Comparison of ENCODE assay signal across 15 cellular contexts in genomic region chr14:102822311-102822863, GRCh38. TPM values are rescaled to one million over a fixed set of nuclear protein-coding genes. Genes with fewer than 3 reads are reported as not detected.
DNase-seq lines count a peak whose midpoint lies in the region; ATAC-seq and TF ChIP-seq lines count a peak whose summit lies in the region.
"Had no signal": no experiment of that assay in that cellular context is flagged by ENCODE, and none has a peak within 500 bp of the region (broad histone marks: within the 10 kb centered on the region; RNA-seq: fewer than 3 reads in every experiment).

No MANE protein-coding gene starts in this region.

- H3K9me2 ChIP-seq in Karpas-422 (replicated peaks; ENCODE audit: insufficient read depth, low read length): no peaks in the 10 kb centered on the region

- H3K4me3 ChIP-seq in GM06990 (replicated peaks; ENCODE audit: low read depth, low read length) (peak overlapping the region; percentile 26), Karpas-422 (ENCODE audit: low read length) (no peak overlapping the region)
- H3K4me3 ChIP-seq: BLaER1 had no signal

- H3K27ac ChIP-seq in Karpas-422 (ENCODE audit: low read length) (peak overlapping the region; percentile 83), RWPE1 (no peak overlapping the region)
- H3K27ac ChIP-seq: BLaER1, parathyroid adenoma had no signal

- TF ChIP-seq CTCF in GM06990 (IDR thresholded peaks at IDR 0.05; ENCODE audit: insufficient read depth, low read length, poor library complexity, severe bottlenecking): no peak
- no peak for TF ChIP-seq CTCF in RWPE1 (conservative IDR thresholded peaks at IDR 0.05; ENCODE audit: low read depth)

- H3K27me3 ChIP-seq in GM06990 (replicated peaks; ENCODE audit: control insufficient read depth, insufficient read depth, low read length) (no peaks in the 10 kb centered on the region), Karpas-422 (ENCODE audit: low read length) (no peaks in the 10 kb centered on the region)
- H3K27me3 ChIP-seq: BLaER1 had no signal

- DNase-seq in GM06990 (ENCODE audit: extremely low read depth, insufficient read length) (peak; percentile 74), Karpas-422 (no peak), G401 (ENCODE audit: low spot score) (no peak), RWPE1 (ENCODE audit: low spot score) (no peak)
- DNase-seq in activated T-helper 9 cell treated with anti-CD3 and anti-CD28 coated beads, Interleukin-2, amount 50 U/mL, for 16 hours (ENCODE audit: low read depth): peak; percentile 25
- DNase-seq in stimulated activated CD4-positive, alpha-beta T cell treated with anti-CD3 and anti-CD28 coated beads, Interleukin-4, amount 100 ng/mL, for 1 hour: peak; percentile 43
- DNase-seq: GF-D8, islet precursor cell, NCI-H1092, RPMI8226, T-helper 9 cell had no signal

- in situ Hi-C loops in G401 (cut with HindIII; ENCODE audit: low sequenced_read_pairs): no loop called here

- peak overlapping the region; percentile 5; the same call in 1 of the 2 replicates for H3K9ac ChIP-seq in Karpas-422 (ENCODE audit: low read length)
- H3K9ac ChIP-seq: BLaER1, parathyroid adenoma had no signal

- H3K36me3 ChIP-seq in GM06990 (ENCODE audit: control insufficient read depth, insufficient read depth, low read length): peaks cover 8% of the 10 kb centered on the region
- H3K36me3 ChIP-seq in Karpas-422 (ENCODE audit: insufficient read depth, low read length): 0 out of 2 replicates have a peak, but pooled peaks cover 3% of the 10 kb centered on the region

- peaks cover 95% of the 10 kb centered on the region for H3K4me1 ChIP-seq in Karpas-422 (ENCODE audit: low read length)

- H4K20me1 ChIP-seq in Karpas-422 (ENCODE audit: insufficient read depth, low read depth, low read length): peaks cover 42% of the 10 kb centered on the region; the same call in 1 of the 2 replicates

- peaks cover 98% of the 10 kb centered on the region for H3K79me2 ChIP-seq in Karpas-422 (ENCODE audit: low read length)

- H3K4me2 ChIP-seq in Karpas-422 (ENCODE audit: low read depth, low read length, poor library complexity, severe bottlenecking): peak overlapping the region; percentile 53
- H3K4me2 ChIP-seq: BLaER1 had no signal

- H2AFZ ChIP-seq in Karpas-422 (ENCODE audit: low read length): no peak overlapping the region
- H2AFZ ChIP-seq: parathyroid adenoma had no signal

- ATAC-seq in GM21619 (IDR thresholded peaks at IDR 0.05; ENCODE audit: unreplicated experiment) (no peak), GM21423 (IDR thresholded peaks at IDR 0.05; ENCODE audit: unreplicated experiment) (no peak)

- POLR2A ChIA-PET in RWPE1 (lab: Yijun Ruan, JAX; ENCODE audit: low non-redundant PET): no interaction called here

- H3K9me3 ChIP-seq in Karpas-422 (ENCODE audit: low read length): no peaks in the 10 kb centered on the region
- H3K9me3 ChIP-seq: BLaER1 had no signal

- CTCF ChIA-PET in RWPE1 (lab: Yijun Ruan, JAX): interaction anchor here (0.6 to 1.1 kb wide), 2 partner anchors 8 to 21 kb away, joined by 3 to 5 read pairs; no protein-coding TSS in a partner anchor

RNA-seq across cellular contexts. Expression of gene TRAF3, which starts 45.1 kb away (rescaled TPM):
- 79.1 and 135 TPM in 2 replicates for total RNA-seq in Karpas-422 (2014; rRNA removed; shearing (Covaris generic); ENCODE audit: low replicate concordance)
- total RNA-seq in G401 (2014; rRNA removed; shearing (Covaris generic)): 21.0 and 45.5 TPM in 2 replicates

Comparison
In these comparisons a context has a peak if more than half of its experiments do, and no peak if none do; other contexts are left out.
1. DNase-seq: peak in GM06990 (single experiment), activated T-helper 9 cell treated with anti-CD3 and anti-CD28 coated beads, Interleukin-2, amount 50 U/mL, for 16 hours (single experiment) and stimulated activated CD4-positive, alpha-beta T cell treated with anti-CD3 and anti-CD28 coated beads, Interleukin-4, amount 100 ng/mL, for 1 hour (single experiment); none in Karpas-422 (single experiment), G401 (single experiment) and RWPE1 (single experiment).